In the genomic region with DNA sequence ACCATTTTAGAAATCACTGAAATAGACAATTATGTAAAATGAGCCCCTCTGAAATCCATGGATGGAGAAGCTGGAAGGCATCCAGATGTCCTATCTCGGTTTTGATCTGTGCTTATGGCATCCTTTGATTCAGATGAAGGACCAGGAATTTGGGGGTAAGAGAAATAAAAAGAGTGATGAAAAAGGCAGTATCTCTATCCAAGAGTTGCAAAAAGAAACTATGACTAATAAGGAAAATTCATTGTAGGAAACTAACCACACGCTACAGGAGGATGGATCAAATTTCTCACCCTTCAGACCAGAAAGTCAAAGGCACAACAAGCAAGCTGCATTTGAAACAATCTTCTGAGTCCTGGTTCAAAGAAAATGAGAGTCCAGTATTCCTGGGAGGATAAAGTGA, we compare ENCODE assay signal across 14 cellular contexts. TPM values are rescaled to one million over a fixed set of nuclear protein-coding genes. Genes with fewer than 3 reads are reported as not detected.
DNase-seq lines count a peak whose midpoint lies in the region; TF ChIP-seq lines count a peak whose summit lies in the region.
"Had no signal": no experiment of that assay in that cellular context is flagged by ENCODE, and none has a peak within 500 bp of the region (broad histone marks: within the 10 kb centered on the region; RNA-seq: fewer than 3 reads in every experiment).

No MANE protein-coding gene starts in this region.

- H3K36me3 ChIP-seq in endodermal cell (ENCODE audit: control insufficient read depth, insufficient read depth, low read length) = no peaks in the 10 kb centered on the region
- H3K36me3 ChIP-seq: right atrium auricular region, SJSA1 had no signal

- H3K36me3 Mint-ChIP-seq in nephron (ENCODE audit: low read depth) (no peaks in the 10 kb centered on the region), endodermal cell (ENCODE audit: low read depth) (no peaks in the 10 kb centered on the region)
- no peaks in the 10 kb centered on the region for H3K36me3 Mint-ChIP-seq in activated naive CD8-positive, alpha-beta T cell treated with anti-CD3 and anti-CD28 coated beads for 36 hours

- TF ChIP-seq CTCF in nephron (IDR thresholded peaks at IDR 0.05; ENCODE audit: unreplicated experiment in 3 of 3) (no peak), endodermal cell (conservative IDR thresholded peaks at IDR 0.05) (no peak)

- H3K9ac ChIP-seq in endodermal cell (ENCODE audit: extremely low read depth, low read length, poor library complexity, severe bottlenecking) = no peak overlapping the region

- H3K4me3 Mint-ChIP-seq in nephron (peak overlapping the region in 1 of 3 experiments; percentile 11), endodermal cell (no peak overlapping the region)
- H3K4me3 Mint-ChIP-seq in activated naive CD8-positive, alpha-beta T cell treated with anti-CD3 and anti-CD28 coated beads for 36 hours = no peak overlapping the region
- H3K4me3 Mint-ChIP-seq: CD4-positive, alpha-beta T cell had no signal

- no peak overlapping the region for H3K27ac ChIP-seq in endodermal cell (ENCODE audit: low read depth, low read length)
- H3K27ac ChIP-seq: right atrium auricular region, SJSA1 had no signal

- H3K4me3 ChIP-seq in endodermal cell (ENCODE audit: low read length) = no peak overlapping the region
- H3K4me3 ChIP-seq: right atrium auricular region, SJSA1 had no signal

- TF ChIP-seq RAD21 in Ishikawa (IDR thresholded peaks at IDR 0.05; ENCODE audit: low read depth) = no peak

- H3K9me3 Mint-ChIP-seq in nephron (no peaks in the 10 kb centered on the region), endodermal cell (no peaks in the 10 kb centered on the region)
- H3K9me3 Mint-ChIP-seq in activated naive CD8-positive, alpha-beta T cell treated with anti-CD3 and anti-CD28 coated beads for 36 hours = no peaks in the 10 kb centered on the region
- H3K9me3 Mint-ChIP-seq: CD4-positive, alpha-beta T cell had no signal

- 84 to 100% methylated on average over 2 of the region's 2 CpGs for whole genome bisulfite sequencing in endodermal cell (ENCODE audit: insufficient coverage in 1 of 2, insufficient read length in 1 of 2), 2 experiments

- peaks cover 14% of the 10 kb centered on the region for H3K27me3 ChIP-seq in endodermal cell (ENCODE audit: control insufficient read depth, insufficient read depth, low read length, poor library complexity, severe bottlenecking)
- H3K27me3 ChIP-seq: right atrium auricular region, SJSA1 had no signal

- H3K9me3 ChIP-seq in endodermal cell (ENCODE audit: control insufficient read depth, low read length) = no peaks in the 10 kb centered on the region
- H3K9me3 ChIP-seq: right atrium auricular region, SJSA1 had no signal

- H3K27me3 Mint-ChIP-seq in nephron (ENCODE audit: low read depth) (no peaks in the 10 kb centered on the region), endodermal cell (ENCODE audit: insufficient read depth) (peaks cover 51% of the 10 kb centered on the region)
- H3K27me3 Mint-ChIP-seq in activated naive CD8-positive, alpha-beta T cell treated with anti-CD3 and anti-CD28 coated beads for 36 hours = no peaks in the 10 kb centered on the region
- H3K27me3 Mint-ChIP-seq: CD4-positive, alpha-beta T cell had no signal

- TF ChIP-seq EP300 in Ishikawa (IDR thresholded peaks at IDR 0.05; ENCODE audit: borderline replicate concordance) = 0 out of 2 replicates have a peak, but pooled peaks have one; percentile 6

- H3K27ac Mint-ChIP-seq in nephron (peak overlapping the region; percentile 83 to 90 (median 83)), endodermal cell (no peak overlapping the region)
- H3K27ac Mint-ChIP-seq in activated naive CD8-positive, alpha-beta T cell treated with anti-CD3 and anti-CD28 coated beads for 36 hours = no peak overlapping the region
- H3K27ac Mint-ChIP-seq: CD4-positive, alpha-beta T cell had no signal

- DNase-seq in Daoy (ENCODE audit: low read depth) = peak; percentile 57
- DNase-seq in dedifferentiated amniotic fluid mesenchymal stem cell (ENCODE audit: extremely low spot score) = peak; percentile 48
- no peak for DNase-seq in activated naive CD8-positive, alpha-beta T cell treated with anti-CD3 and anti-CD28 coated beads for 36 hours
- no peak for DNase-seq in activated naive CD4-positive, alpha-beta T cell treated with Interleukin-2 at 50 U/mL for 16 hours
- DNase-seq in endodermal cell = no peak
- DNase-seq in NCI-H82 treated with DMSO at 0.1 percent for 48 hours (lab: John Stamatoyannopoulos, UW; ENCODE audit: unreplicated experiment) = no peak
- DNase-seq: CD4-positive, alpha-beta T cell; NCI-H1417; NCI-H748 treated with DMSO at 0.1 percent for 48 hours; substantia nigra had no signal

- peaks cover 5% of the 10 kb centered on the region for H3K4me1 ChIP-seq in endodermal cell (ENCODE audit: control insufficient read depth, insufficient read depth, low read length)
- H3K4me1 ChIP-seq: right atrium auricular region, SJSA1 had no signal

- H3K4me1 Mint-ChIP-seq in nephron (peaks cover 56% of the 10 kb centered on the region), endodermal cell (peaks cover 15% of the 10 kb centered on the region)
- peaks cover 1% of the 10 kb centered on the region for H3K4me1 Mint-ChIP-seq in activated naive CD8-positive, alpha-beta T cell treated with anti-CD3 and anti-CD28 coated beads for 36 hours

TF ChIP-seq in Ishikawa, 13 proteins besides CTCF, POLR2A, EP300 and RAD21:
- TF ChIP-seq NFIC (IDR thresholded peaks at IDR 0.05) (peak; percentile 33; the same call in 1 of the 2 replicates), ZBTB7A (IDR thresholded peaks at IDR 0.05; ENCODE audit: low read depth) (no peak)

RNA-seq across cellular contexts. Expression of a gene that starts 34.8 kb away (rescaled TPM):
- 1.9 and 5.0 TPM in 2 replicates for total RNA-seq in Daoy (2014; rRNA removed; shearing (Covaris generic))
- total RNA-seq in activated naive CD8-positive, alpha-beta T cell treated with anti-CD3 and anti-CD28 coated beads for 36 hours = 1 to 10 TPM; 1.2 to 1.3 TPM
- 1 to 10 TPM; 5.0 to 8.1 TPM for total RNA-seq in endodermal cell
- polyA plus RNA-seq in endodermal cell (2013, experiment 1 of 2) = 81.2 TPM
- polyA plus RNA-seq in endodermal cell (2013, experiment 2 of 2) = 69.8 TPM

Comparison
In these comparisons a context has a peak if more than half of its experiments do, and no peak if none do; other contexts are left out.
1. DNase-seq: peak in Daoy (single experiment) and dedifferentiated amniotic fluid mesenchymal stem cell (single experiment); none in activated naive CD8-positive, alpha-beta T cell treated with anti-CD3 and anti-CD28 coated beads for 36 hours (single experiment), activated naive CD4-positive, alpha-beta T cell treated with Interleukin-2 at 50 U/mL for 16 hours (single experiment), endodermal cell (single experiment) and NCI-H82 treated with DMSO at 0.1 percent for 48 hours (single experiment).
2. H3K27ac Mint-ChIP-seq: peak in nephron (3 of 3); none in activated naive CD8-positive, alpha-beta T cell treated with anti-CD3 and anti-CD28 coated beads for 36 hours (single experiment) and endodermal cell (single experiment).